Comparison of ENCODE assay signal across 8 cellular contexts in the genomic region with DNA sequence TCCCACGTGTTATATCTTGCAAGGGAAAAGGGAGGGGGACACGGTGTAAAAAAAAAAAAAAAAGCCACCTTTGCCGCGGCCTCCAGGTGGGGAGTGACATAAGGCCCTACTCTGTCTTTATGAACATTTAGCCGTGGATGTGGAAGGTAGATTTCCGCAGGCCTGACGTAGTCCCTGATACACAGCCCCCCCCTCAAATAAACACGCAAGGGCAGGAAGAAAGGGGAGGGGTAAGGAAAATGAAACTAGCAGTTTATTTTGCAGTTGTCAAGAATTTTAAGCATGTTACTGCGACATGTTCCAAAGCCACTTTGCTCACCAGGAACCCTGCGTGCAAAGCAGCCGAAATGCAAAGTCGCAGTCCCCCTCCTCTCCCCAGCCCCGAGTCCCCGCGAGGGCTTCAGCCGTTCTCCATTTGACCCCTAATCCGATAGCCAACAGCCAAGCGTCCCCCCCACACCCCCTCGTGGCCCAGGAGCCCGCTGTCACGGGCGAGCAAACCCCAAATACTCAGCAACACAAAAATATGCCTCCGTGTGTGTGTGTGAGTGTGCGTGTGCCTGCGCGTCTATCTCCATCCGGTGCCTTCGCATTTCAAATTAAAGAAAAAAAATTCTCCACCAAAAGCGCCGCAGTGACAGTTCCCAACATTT. TPM values are rescaled to one million over a fixed set of nuclear protein-coding genes. Genes with fewer than 3 reads are reported as not detected.
DNase-seq lines count a peak whose midpoint lies in the region; ATAC-seq and TF ChIP-seq lines count a peak whose summit lies in the region.

No MANE protein-coding gene starts in this region.

- peaks cover 9% of the 10 kb centered on the region; the same call in 1 of the 2 replicates for H3K4me1 ChIP-seq in ES-I3 (ENCODE audit: insufficient read depth, low read length)
- H3K4me1 ChIP-seq in Panc1 (ENCODE audit: control insufficient read depth, insufficient read depth, low read length): peaks cover 46% of the 10 kb centered on the region

- peak overlapping the region; percentile 91 to 100 (median 98) for H3K4me3 Mint-ChIP-seq in naive B cell

- peaks cover 29 to 75% (median 39%) of the 10 kb centered on the region in 3 donors for H3K4me1 Mint-ChIP-seq in naive B cell

- intact Hi-C loops in Panc1 (cut with micrococcal nuclease; ENCODE audit: unreplicated experiment): loop anchor here (5.0 to 10.0 kb wide), 2 partner anchors 93 to 149 kb away; no protein-coding TSS in a partner anchor

- H3K9me3 Mint-ChIP-seq in naive B cell: peaks cover 0 to 2% (median 0%) of the 10 kb centered on the region in 7 donors

- H3K4me3 ChIP-seq in Panc1 (ENCODE audit: low read depth in 2 of 2, low read length in 2 of 2): peak overlapping the region; percentile 65 to 97

- BruUV-seq in Panc1 (replicated peaks; lab: Mats Ljungman, UMichigan): TSS peak; percentile 92

- no peak for DNase-seq in Panc1 (ENCODE audit: low read depth, low spot score)
- peak; percentile 58 for DNase-seq in naive B cell
- DNase-seq in UCSD-AML1 (lab: John Stamatoyannopoulos, UW; ENCODE audit: unreplicated experiment): no peak
- no peak for DNase-seq in NCI-H128 (lab: John Stamatoyannopoulos, UW; ENCODE audit: unreplicated experiment)
- no peak for DNase-seq in DMS 273 treated with DMSO at 0.1 percent for 48 hours (lab: John Stamatoyannopoulos, UW)
- DNase-seq in cortex of kidney (lab: John Stamatoyannopoulos, UW): no peak

- peaks cover 5 to 32% (median 19%) of the 10 kb centered on the region in 3 donors for H3K27me3 Mint-ChIP-seq in naive B cell

- in situ Hi-C loops in Panc1 (cut with HindIII; ENCODE audit: low pct_unique_long_range_greater_than_20kb, low sequenced_read_pairs): no loop called here

- no peak for ATAC-seq in Panc1
- peak in 1 of 2 donors; percentile 9 for ATAC-seq in naive B cell (ENCODE audit: low read depth in 2 of 2)

- no peaks in the 10 kb centered on the region for H3K9me3 ChIP-seq in ES-I3 (ENCODE audit: control insufficient read depth, insufficient read depth, low read length)
- no peaks in the 10 kb centered on the region for H3K9me3 ChIP-seq in Panc1 (ENCODE audit: control insufficient read depth, insufficient read depth, low read depth, low read length)

- H3K36me3 ChIP-seq in ES-I3 (ENCODE audit: insufficient read depth, low read length) (no peaks in the 10 kb centered on the region), Panc1 (ENCODE audit: control insufficient read depth, insufficient read depth, low read length) (peaks cover 9% of the 10 kb centered on the region)

- no peak for TF ChIP-seq CTCF in Panc1 (IDR thresholded peaks at IDR 0.05)

- peak overlapping the region; percentile 52; the same call in 1 of the 2 replicates for H3K9ac ChIP-seq in ES-I3 (ENCODE audit: low read depth, low read length)

- CTCF ChIA-PET in Panc1 (lab: Charles Lee): interaction anchor here (0.6 to 1.8 kb wide), 4 partner anchors 9 to 74 kb away, joined by 3 to 12 read pairs (median 4); no protein-coding TSS in a partner anchor

- peak overlapping the region; percentile 91 to 99 (median 97) for H3K27ac Mint-ChIP-seq in naive B cell

- peak overlapping the region; percentile 75 for H3K27ac ChIP-seq in Panc1 (ENCODE audit: low read length)
- H3K27ac ChIP-seq in cingulate gyrus (ENCODE audit: low read depth, low read length): peak overlapping the region; percentile 74

- POLR2A ChIA-PET in Panc1 (lab: Charles Lee): no interaction called here

- no peaks in the 10 kb centered on the region for H3K27me3 ChIP-seq in Panc1 (ENCODE audit: control insufficient read depth, insufficient read depth, low read length)

- H3K36me3 Mint-ChIP-seq in naive B cell: peaks cover 0 to 10% of the 10 kb centered on the region in 2 donors

RNA-seq across cellular contexts. Expression of a gene that starts 1.2 kb away (rescaled TPM):
- 48.6 TPM for total RNA-seq in Panc1 (2021; ENCODE audit: unreplicated experiment)
- 39.2 TPM for polyA plus RNA-seq in Panc1 (2012; ENCODE audit: insufficient read length)
- 10 to 100 TPM in 2 of 6 donors, 1 to 10 TPM in 4; 3.3 to 17.1 (median 9.6) TPM for polyA plus RNA-seq in naive B cell (ENCODE audit: low read depth in 6 of 6)

RNA-seq across cellular contexts. Expression of a gene that starts 41.1 kb away (rescaled TPM):
- total RNA-seq in Panc1 (2021; ENCODE audit: unreplicated experiment): 15.3 TPM
- 17.3 TPM for polyA plus RNA-seq in Panc1 (2012; ENCODE audit: insufficient read length)
- polyA plus RNA-seq in naive B cell (ENCODE audit: low read depth in 6 of 6): 1 to 10 TPM in 1 of 6 donors, under 1 TPM in 4, not detected in 1; 0.16 to 1.3 (median 0.58) TPM
